ENCODE assay signal across 28 cellular contexts in genomic region chr20:59572515-59572914, GRCh38. TPM values are rescaled to one million over a fixed set of nuclear protein-coding genes. Genes with fewer than 3 reads are reported as not detected.
"Had no signal": no experiment of that assay in that cellular context is flagged by ENCODE, and none has a peak within 500 bp of the region (broad histone marks: within the 10 kb centered on the region; RNA-seq: fewer than 3 reads in every experiment).

No MANE protein-coding gene starts in this region.

- H3K27ac ChIP-seq: neutrophil, pancreas, prostate gland, right lobe of liver, thoracic aorta, thyroid gland, vagina had no signal

- H3K36me3 ChIP-seq: neutrophil, pancreas, prostate gland, right atrium auricular region, right lobe of liver, sigmoid colon, stomach, thoracic aorta, thyroid gland, tibial nerve, upper lobe of left lung, vagina had no signal

- H3K4me1 Mint-ChIP-seq: nephron progenitor cell; stimulated activated effector memory CD8-positive, alpha-beta T cell treated with anti-CD3 and anti-CD28 coated beads, Interleukin-12 subunit alpha, Interleukin-12 subunit beta, amount 100 ng/mL, for 72 hours had no signal

- DNase-seq: nephron progenitor cell; pancreas; retina; right lobe of liver; small intestine; stimulated activated CD4-positive, alpha-beta T cell treated with anti-CD3 and anti-CD28 coated beads, Interleukin-15, amount 100 ng/mL, for 24 hours; stimulated activated CD4-positive, alpha-beta T cell treated with anti-CD3 and anti-CD28 coated beads, Interleukin-2, amount 100 ng/mL, for 24 hours; stimulated activated CD4-positive, alpha-beta T cell treated with anti-CD3 and anti-CD28 coated beads, Interleukin-2, amount 100 ng/mL, for 48 hours; stimulated activated CD4-positive, alpha-beta T cell treated with anti-CD3 and anti-CD28 coated beads, Interleukin-4, amount 100 ng/mL, for 24 hours; stimulated activated naive B cell treated with anti-CD40 and anti-IgM and Interleukin-4, amounts not matched to agents 10 μg/mL and 1 μg/mL and 100 μg/mL, for 72 hours; stimulated activated naive CD4-positive, alpha-beta T cell treated with Interleukin-2 at 50 U/mL for 16 hours; trophoblast cell had no signal

- H3K27me3 ChIP-seq: right atrium auricular region, vagina had no signal

- H3K4me1 ChIP-seq: pancreas, prostate gland had no signal

- H3K9me3 Mint-ChIP-seq: natural killer cell treated with Interleukin-12 subunit alpha and Interleukin-12 subunit beta and Interleukin-15 and Interleukin-18, amount 100 ng/mL, for 72 hours; neural crest cell; stimulated activated effector memory CD8-positive, alpha-beta T cell treated with anti-CD3 and anti-CD28 coated beads, Interleukin-12 subunit alpha, Interleukin-12 subunit beta, amount 100 ng/mL, for 72 hours; stimulated activated naive B cell treated with anti-CD40 and anti-IgM and Interleukin-4, amounts not matched to agents 10 μg/mL and 1 μg/mL and 100 μg/mL, for 72 hours; stimulated activated naive CD8-positive, alpha-beta T cell treated with anti-CD3 and anti-CD28 coated beads, Interleukin-15, Interleukin-2, amounts not matched to agents 100 ng/mL and 50 ng/mL, for 24 hours had no signal

- H3K9me3 ChIP-seq: neutrophil, pancreas, prostate gland, right atrium auricular region, right lobe of liver, sigmoid colon, stomach, thoracic aorta, thyroid gland, tibial nerve, upper lobe of left lung, vagina had no signal

- H3K27ac Mint-ChIP-seq: natural killer cell treated with Interleukin-12 subunit alpha and Interleukin-12 subunit beta and Interleukin-15 and Interleukin-18, amount 100 ng/mL, for 72 hours; nephron progenitor cell; stimulated activated effector memory CD8-positive, alpha-beta T cell treated with anti-CD3 and anti-CD28 coated beads, Interleukin-12 subunit alpha, Interleukin-12 subunit beta, amount 100 ng/mL, for 72 hours; stimulated activated naive CD8-positive, alpha-beta T cell treated with anti-CD3 and anti-CD28 coated beads, Interleukin-15, Interleukin-2, amounts not matched to agents 100 ng/mL and 50 ng/mL, for 24 hours had no signal

RNA-seq across cellular contexts. Expression of gene PHACTR3, which starts 31.8 kb away (rescaled TPM):
- total RNA-seq: natural killer cell treated with Interleukin-12 subunit alpha and Interleukin-12 subunit beta and Interleukin-15 and Interleukin-18, amount 100 ng/mL, for 72 hours; osteocyte; pulmonary artery endothelial cell; thoracic aorta had no signal
